ENCODE assay signal across 21 cellular contexts in genomic region chr21:25458484-25458883, GRCh38.
A peak's percentile ranks its signal among the peaks of the same experiment; 100 is the strongest.
DNase-seq lines count a peak whose midpoint lies in the region; ATAC-seq, FAIRE-seq and TF ChIP-seq lines count a peak whose summit lies in the region.
"Had no signal": no experiment of that assay in that cellular context is flagged by ENCODE, and none has a peak within 500 bp of the region (broad histone marks: within the 10 kb centered on the region; RNA-seq: fewer than 3 reads in every experiment).

No MANE protein-coding gene starts in this region.

- H3K9me3 Mint-ChIP-seq in activated naive CD4-positive, alpha-beta T cell treated with anti-CD3 and anti-CD28 coated beads, Interleukin-2, amount 50 U/mL, for 72 hours, result peaks cover 0 to 8% of the 10 kb centered on the region in 2 donors
- no peaks in the 10 kb centered on the region for H3K9me3 Mint-ChIP-seq in activated naive CD4-positive, alpha-beta T cell treated with anti-CD3 and anti-CD28 coated beads, Interleukin-2, amount 10 ng/mL, durations not matched to agents 7 days and 5 days
- H3K9me3 Mint-ChIP-seq in stimulated activated naive CD8-positive, alpha-beta T cell treated with anti-CD3 and anti-CD28 coated beads, Interleukin-15, amount 100 ng/mL, for 72 hours, result peaks cover 4 to 19% of the 10 kb centered on the region in 2 donors

- H4K20me1 ChIP-seq in OCI-LY3 (ENCODE audit: insufficient read depth, low read length) (no peaks in the 10 kb centered on the region), GM12878 (ENCODE audit: control insufficient read depth, insufficient read depth) (no peaks in the 10 kb centered on the region)

- no peak for DNase-seq in activated naive CD4-positive, alpha-beta T cell treated with anti-CD3 and anti-CD28 coated beads, Interleukin-2, amount 50 U/mL, for 72 hours (ENCODE audit: low spot score in 2 of 2)
- no peak for DNase-seq in activated naive CD4-positive, alpha-beta T cell treated with anti-CD3 and anti-CD28 coated beads, Interleukin-2, amount 10 ng/mL, durations not matched to agents 7 days and 5 days
- DNase-seq in GM12878 (ENCODE audit: low read depth, low spot score) (no peak), ascending aorta (ENCODE audit: low spot score in 2 of 2) (no peak), sciatic nerve (ENCODE audit: low spot score) (no peak), T1000 (lab: John Stamatoyannopoulos, UW) (no peak)
- DNase-seq in stimulated activated naive CD8-positive, alpha-beta T cell treated with anti-CD3 and anti-CD28 coated beads, Interleukin-15, amount 100 ng/mL, for 72 hours, result no peak
- DNase-seq: DMS 273 treated with DMSO at 0.1 percent for 48 hours; GDM1; head of caudate nucleus; Kasumi-1; left ventricle myocardium superior; NCI-H1105; NCI-H2081 treated with DMSO at 0.1 percent for 48 hours; NCI-H510A treated with DMSO at 0.1 percent for 48 hours; posterior cingulate gyrus; stimulated activated CD4-positive, alpha-beta T cell treated with anti-CD3 and anti-CD28 coated beads, Interleukin-2, amount 100 ng/mL, for 24 hours; substantia nigra had no signal

- H3K36me3 ChIP-seq in OCI-LY3 (replicated peaks; ENCODE audit: low read depth, low read length), result peaks cover 28% of the 10 kb centered on the region
- H3K36me3 ChIP-seq in GM12878 (ENCODE audit: control insufficient read depth in 2 of 2, insufficient read depth in 2 of 2, low read length in 1 of 2), result no peaks in the 10 kb centered on the region
- no peaks in the 10 kb centered on the region for H3K36me3 ChIP-seq in ascending aorta
- H3K36me3 ChIP-seq: vagina had no signal

- H3K9me3 ChIP-seq in OCI-LY3 (ENCODE audit: insufficient read depth, low read length) (0 out of 2 replicates have a peak, but pooled peaks cover 5% of the 10 kb centered on the region), GM12878 (replicated peaks; ENCODE audit: control insufficient read depth, insufficient read depth, low read length) (peaks cover 13% of the 10 kb centered on the region; the same call in 2 of the 3 replicates), ascending aorta (no peaks in the 10 kb centered on the region)
- H3K9me3 ChIP-seq: vagina had no signal

- RAD21 ChIA-PET in GM12878 (lab: Charles Lee; ENCODE audit: unreplicated experiment), result interaction anchor here (3.3 to 3.8 kb wide), 3 partner anchors 29 to 34 kb away, joined by 20 to 48 read pairs (median 28); no protein-coding TSS in a partner anchor

- H3K27ac Mint-ChIP-seq in activated naive CD4-positive, alpha-beta T cell treated with anti-CD3 and anti-CD28 coated beads, Interleukin-2, amount 50 U/mL, for 72 hours, result peak overlapping the region; percentile 81 to 93
- H3K27ac Mint-ChIP-seq in activated naive CD4-positive, alpha-beta T cell treated with anti-CD3 and anti-CD28 coated beads, Interleukin-2, amount 10 ng/mL, durations not matched to agents 7 days and 5 days, result no peak overlapping the region
- H3K27ac Mint-ChIP-seq in stimulated activated naive CD8-positive, alpha-beta T cell treated with anti-CD3 and anti-CD28 coated beads, Interleukin-15, amount 100 ng/mL, for 72 hours, result peak overlapping the region; percentile 96 to 97

- intact Hi-C loops in GM12878 (cut with micrococcal nuclease; ENCODE audit: unreplicated experiment), result no loop called here
- intact Hi-C loops in ascending aorta (cut with DNase I), result no loop called here
- intact Hi-C loops in sciatic nerve (cut with DNase I), result no loop called here

- TF ChIP-seq CTCF in OCI-LY3 (IDR thresholded peaks at IDR 0.05; ENCODE audit: low read depth, low read length) (no peak), GM12878 (IDR thresholded peaks at IDR 0.05 in 2 of 3, conservative IDR thresholded peaks at IDR 0.05 in 1 of 3; ENCODE audit: control insufficient read depth in 2 of 3, extremely low read depth in 1 of 3, insufficient read depth in 1 of 3, low read depth in 3 of 3, low read length in 3 of 3) (no peak), ascending aorta (IDR thresholded peaks at IDR 0.05) (no peak)

- FAIRE-seq in GM12878 (lab: Jason Lieb, UNC), result no peak

- BruUV-seq in GM12878 (replicated peaks; lab: Mats Ljungman, UMichigan), result no TSS peak

- CTCF ChIA-PET in activated naive CD4-positive, alpha-beta T cell treated with anti-CD3 and anti-CD28 coated beads, Interleukin-2, amount 10 ng/mL, durations not matched to agents 7 days and 5 days (lab: Charles Lee), result no interaction called here
- CTCF ChIA-PET in GM12878 (lab: Yijun Ruan, JAX), result interaction anchor here (1.0 to 1.2 kb wide), 2 partner anchors 35 to 36 kb away, joined by 3 to 5 read pairs; no protein-coding TSS in a partner anchor

- no peak for ATAC-seq in activated naive CD4-positive, alpha-beta T cell treated with anti-CD3 and anti-CD28 coated beads, Interleukin-2, amount 50 U/mL, for 72 hours
- ATAC-seq in GM12878, result no peak
- no peak for ATAC-seq in stimulated activated naive CD8-positive, alpha-beta T cell treated with anti-CD3 and anti-CD28 coated beads, Interleukin-15, amount 100 ng/mL, for 72 hours
- ATAC-seq in sciatic nerve, result no peak
- ATAC-seq: left ventricle myocardium superior, Right ventricle myocardium inferior had no signal

- H3K4me3 ChIP-seq in OCI-LY3 (ENCODE audit: low read length), result no peak overlapping the region
- H3K4me3 ChIP-seq in GM12878, result no peak overlapping the region
- no peak overlapping the region for H3K4me3 ChIP-seq in ascending aorta
- H3K4me3 ChIP-seq: vagina had no signal

- SMC1A ChIA-PET in GM12878 (lab: Charles Lee; ENCODE audit: uncharacterized antibody, unreplicated experiment), result interaction anchor here (1.4 to 5.5 kb wide), 6 partner anchors 8 to 103 kb away, joined by 3 to 61 read pairs (median 15); no protein-coding TSS in a partner anchor

- peaks cover 26% of the 10 kb centered on the region for H3K4me1 Mint-ChIP-seq in activated naive CD4-positive, alpha-beta T cell treated with anti-CD3 and anti-CD28 coated beads, Interleukin-2, amount 10 ng/mL, durations not matched to agents 7 days and 5 days
- peaks cover 75% of the 10 kb centered on the region for H3K4me1 Mint-ChIP-seq in stimulated activated naive CD8-positive, alpha-beta T cell treated with anti-CD3 and anti-CD28 coated beads, Interleukin-15, amount 100 ng/mL, for 72 hours

- H2AFZ ChIP-seq in OCI-LY3 (ENCODE audit: low read depth, low read length) (no peak overlapping the region), GM12878 (ENCODE audit: control insufficient read depth, low read depth, low read length) (no peak overlapping the region)

- H3K9ac ChIP-seq in OCI-LY3 (ENCODE audit: low read length) (peak overlapping the region; percentile 78), GM12878 (ENCODE audit: control insufficient read depth, insufficient read depth, low read length) (peak overlapping the region; percentile 43)

- POLR2A ChIA-PET in GM12878 (lab: Charles Lee), result interaction anchor here (0.6 to 4.6 kb wide), 5 partner anchors 20 to 116 kb away, joined by 3 to 51 read pairs (median 4); no protein-coding TSS in a partner anchor

- H3K27ac ChIP-seq in OCI-LY3 (ENCODE audit: low read length), result peak overlapping the region; percentile 99
- peak overlapping the region; percentile 98 for H3K27ac ChIP-seq in GM12878 (ENCODE audit: control insufficient read depth, insufficient read depth)
- H3K27ac ChIP-seq in ascending aorta, result no peak overlapping the region
- H3K27ac ChIP-seq: vagina had no signal

- H3K36me3 Mint-ChIP-seq in activated naive CD4-positive, alpha-beta T cell treated with anti-CD3 and anti-CD28 coated beads, Interleukin-2, amount 50 U/mL, for 72 hours, result peaks cover 0 to 20% of the 10 kb centered on the region in 2 donors
- H3K36me3 Mint-ChIP-seq in activated naive CD4-positive, alpha-beta T cell treated with anti-CD3 and anti-CD28 coated beads, Interleukin-2, amount 10 ng/mL, durations not matched to agents 7 days and 5 days, result no peaks in the 10 kb centered on the region

- no peak for TF ChIP-seq RAD21 in GM12878 (IDR thresholded peaks at IDR 0.05; ENCODE audit: insufficient read depth, low read depth, low read length)

- H3K79me2 ChIP-seq in OCI-LY3 (ENCODE audit: low read length) (peaks cover 18% of the 10 kb centered on the region), GM12878 (ENCODE audit: control insufficient read depth, insufficient read depth, low read length) (peaks cover 45% of the 10 kb centered on the region)

- WGBS in GM12878 (ENCODE audit: insufficient coverage, insufficient replicate concordance, low lambda C conversion rate, missing lambda C conversion rate), result 32% methylated on average over 1 of the region's 1 CpG

- no peaks in the 10 kb centered on the region for H3K27me3 Mint-ChIP-seq in activated naive CD4-positive, alpha-beta T cell treated with anti-CD3 and anti-CD28 coated beads, Interleukin-2, amount 10 ng/mL, durations not matched to agents 7 days and 5 days
- H3K27me3 Mint-ChIP-seq in stimulated activated naive CD8-positive, alpha-beta T cell treated with anti-CD3 and anti-CD28 coated beads, Interleukin-15, amount 100 ng/mL, for 72 hours, result no peaks in the 10 kb centered on the region

- in situ Hi-C loops in GM12878 (cut with MboI), result no loop called here

- TF ChIP-seq POLR2A in GM12878 (IDR thresholded peaks at IDR 0.05; ENCODE audit: low read depth, low read length), result no peak

- H3K4me3 Mint-ChIP-seq in activated naive CD4-positive, alpha-beta T cell treated with anti-CD3 and anti-CD28 coated beads, Interleukin-2, amount 10 ng/mL, durations not matched to agents 7 days and 5 days, result no peak overlapping the region
- peak overlapping the region; percentile 58 to 68 for H3K4me3 Mint-ChIP-seq in stimulated activated naive CD8-positive, alpha-beta T cell treated with anti-CD3 and anti-CD28 coated beads, Interleukin-15, amount 100 ng/mL, for 72 hours

- H3K4me1 ChIP-seq in OCI-LY3 (ENCODE audit: low read length) (peaks cover 82% of the 10 kb centered on the region), GM12878 (ENCODE audit: control insufficient read depth, insufficient read depth, low read length) (peaks cover 61% of the 10 kb centered on the region), ascending aorta (peaks cover 0 to 8% of the 10 kb centered on the region in 2 donors)
- H3K4me1 ChIP-seq: vagina had no signal

- H3K27me3 ChIP-seq in OCI-LY3 (ENCODE audit: low read depth, low read length) (no peaks in the 10 kb centered on the region), GM12878 (replicated peaks in 1 of 2; ENCODE audit: control insufficient read depth in 2 of 2, insufficient read depth in 2 of 2, low read length in 1 of 2) (no peaks in the 10 kb centered on the region), ascending aorta (no peaks in the 10 kb centered on the region)
- H3K27me3 ChIP-seq: vagina had no signal

- H3K4me2 ChIP-seq in OCI-LY3 (ENCODE audit: low read length) (peak overlapping the region; percentile 52), GM12878 (ENCODE audit: control insufficient read depth, insufficient read depth) (peak overlapping the region; percentile 49)

- TF ChIP-seq EP300 in GM12878 (IDR thresholded peaks at IDR 0.05; ENCODE audit: borderline replicate concordance in 1 of 2, control insufficient read depth in 1 of 2, low read depth in 2 of 2, low read length in 2 of 2), result no peak

TF ChIP-seq in GM12878, 131 proteins besides CTCF, POLR2A, EP300 and RAD21 (continues in another document):
- 0 out of 2 replicates have a peak, but pooled peaks have one; percentile 28 for TF ChIP-seq ZNF207 (IDR thresholded peaks at IDR 0.05; ENCODE audit: borderline replicate concordance)

Comparison
In these comparisons a context has a peak if more than half of its experiments do, and no peak if none do; other contexts are left out.
1. H3K27ac ChIP-seq: peak in OCI-LY3 (single experiment) and GM12878 (single experiment); none in ascending aorta (0 of 2).